Comparison of ENCODE assay signal across 8 cellular contexts in the genomic region with DNA sequence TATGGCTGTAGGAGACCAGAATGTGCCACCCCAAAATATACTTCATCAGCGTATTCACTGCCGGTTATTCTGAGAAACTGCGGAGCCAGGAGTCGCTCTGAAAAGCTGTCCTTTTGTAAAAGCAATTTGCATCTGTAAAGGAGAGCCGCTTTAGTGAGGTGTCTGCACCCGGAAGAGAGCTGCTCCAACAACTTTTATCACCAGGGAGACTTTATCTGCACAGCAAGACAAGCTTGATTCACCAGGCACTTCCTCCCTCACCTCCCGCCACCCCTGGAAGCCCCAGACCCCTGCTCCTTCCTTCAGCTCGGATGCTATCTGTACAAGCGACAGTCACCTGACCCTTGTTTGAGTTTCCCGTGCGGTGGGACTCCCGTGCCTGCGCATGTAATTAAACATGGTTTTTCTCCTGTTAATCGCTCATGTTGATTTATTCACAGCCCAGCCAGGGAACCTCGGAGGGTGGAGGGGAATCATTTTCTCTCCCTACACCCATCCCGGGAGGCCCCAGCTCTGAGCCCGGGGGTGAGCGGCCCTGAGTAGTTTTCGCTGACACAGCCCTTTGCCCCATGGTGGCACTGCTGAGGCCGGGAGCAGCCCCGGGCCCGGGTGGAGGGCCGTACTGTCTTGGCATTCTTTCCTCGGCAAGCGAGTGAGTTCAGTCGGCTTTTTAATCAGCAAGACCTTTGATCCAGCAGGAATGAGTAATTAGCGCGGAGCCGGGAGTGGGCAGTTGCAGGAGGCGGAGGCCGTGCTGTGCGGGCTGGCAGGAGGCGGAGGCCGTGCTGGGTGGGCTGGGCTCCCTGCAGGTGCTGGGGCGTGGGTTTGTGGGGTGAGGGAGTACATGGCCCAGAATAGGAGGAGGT.
DNase-seq lines count a peak whose midpoint lies in the region; ATAC-seq and TF ChIP-seq lines count a peak whose summit lies in the region.

No MANE protein-coding gene starts in this region.

- H3K9me3 ChIP-seq in right atrium auricular region (no peaks in the 10 kb centered on the region), left ventricle myocardium inferior (replicated peaks) (no peaks in the 10 kb centered on the region), right lobe of liver (no peaks in the 10 kb centered on the region), tibial artery (no peaks in the 10 kb centered on the region)

- H3K27me3 ChIP-seq in right atrium auricular region (no peaks in the 10 kb centered on the region), left ventricle myocardium inferior (ENCODE audit: low read depth) (no peaks in the 10 kb centered on the region), right lobe of liver (no peaks in the 10 kb centered on the region), tibial artery (no peaks in the 10 kb centered on the region)

- no peaks in the 10 kb centered on the region for H3K9me3 Mint-ChIP-seq in activated naive CD8-positive, alpha-beta T cell treated with anti-CD3 and anti-CD28 coated beads for 36 hours
- no peaks in the 10 kb centered on the region for H3K9me3 Mint-ChIP-seq in type B pancreatic cell

- peak; percentile 61 to 74 (median 64) for ATAC-seq in right lobe of liver

- H3K4me3 Mint-ChIP-seq in activated naive CD8-positive, alpha-beta T cell treated with anti-CD3 and anti-CD28 coated beads for 36 hours = peak overlapping the region; percentile 72
- peak overlapping the region; percentile 78 for H3K4me3 Mint-ChIP-seq in type B pancreatic cell

- no peaks in the 10 kb centered on the region for H3K36me3 Mint-ChIP-seq in activated naive CD8-positive, alpha-beta T cell treated with anti-CD3 and anti-CD28 coated beads for 36 hours
- H3K36me3 Mint-ChIP-seq in type B pancreatic cell = no peaks in the 10 kb centered on the region

- peaks cover 17% of the 10 kb centered on the region for H3K4me1 Mint-ChIP-seq in activated naive CD8-positive, alpha-beta T cell treated with anti-CD3 and anti-CD28 coated beads for 36 hours
- peaks cover 51% of the 10 kb centered on the region for H3K4me1 Mint-ChIP-seq in type B pancreatic cell (ENCODE audit: unreplicated experiment)

- WGBS in right lobe of liver (ENCODE audit: insufficient coverage, low coverage, low lambda C conversion rate, missing lambda C conversion rate) = 14% methylated on average over 29 of the region's 35 CpGs

- H3K4me1 ChIP-seq in right atrium auricular region (peaks cover 0 to 33% of the 10 kb centered on the region in 2 donors), left ventricle myocardium inferior (peaks cover 27% of the 10 kb centered on the region), right lobe of liver (peaks cover 0 to 36% (median 10%) of the 10 kb centered on the region in 4 donors), tibial artery (peaks cover 0 to 10% (median 8%) of the 10 kb centered on the region in 4 donors)

- H3K4me3 ChIP-seq in right atrium auricular region (peak overlapping the region; percentile 11 to 21), left ventricle myocardium inferior (no peak overlapping the region), right lobe of liver (peak overlapping the region; percentile 23 to 40 (median 32)), tibial artery (no peak overlapping the region)

- H3K27ac ChIP-seq in right atrium auricular region = peak overlapping the region; percentile 64 to 77
- H3K27ac ChIP-seq in left ventricle myocardium inferior (replicated peaks) = no peak overlapping the region
- H3K27ac ChIP-seq in right lobe of liver = peak overlapping the region; percentile 54 to 79 (median 57)
- no peak overlapping the region for H3K27ac ChIP-seq in tibial artery

- H3K27me3 Mint-ChIP-seq in activated naive CD8-positive, alpha-beta T cell treated with anti-CD3 and anti-CD28 coated beads for 36 hours = peaks cover 10% of the 10 kb centered on the region
- no peaks in the 10 kb centered on the region for H3K27me3 Mint-ChIP-seq in type B pancreatic cell

- no peak for TF ChIP-seq POLR2A in right lobe of liver (IDR thresholded peaks at IDR 0.05)

- TF ChIP-seq CTCF in right atrium auricular region (IDR thresholded peaks at IDR 0.05) = no peak
- TF ChIP-seq CTCF in left ventricle myocardium inferior (IDR thresholded peaks at IDR 0.05; ENCODE audit: borderline replicate concordance) = no peak
- peak in 2 of 4 donors; percentile 11 to 25 for TF ChIP-seq CTCF in right lobe of liver (IDR thresholded peaks at IDR 0.05)
- no peak for TF ChIP-seq CTCF in type B pancreatic cell (conservative IDR thresholded peaks at IDR 0.05)
- no peak for TF ChIP-seq CTCF in tibial artery (IDR thresholded peaks at IDR 0.05)

- intact Hi-C loops in left ventricle myocardium inferior (cut with micrococcal nuclease) = no loop called here
- intact Hi-C loops in right lobe of liver (cut with DNase I) = no loop called here
- intact Hi-C loops in tibial artery (cut with DNase I; ENCODE audit: low total_unique reads) = no loop called here

- peak overlapping the region; percentile 56 for H3K27ac Mint-ChIP-seq in activated naive CD8-positive, alpha-beta T cell treated with anti-CD3 and anti-CD28 coated beads for 36 hours
- H3K27ac Mint-ChIP-seq in type B pancreatic cell = peak overlapping the region; percentile 84

- DNase-seq in right atrium auricular region (ENCODE audit: low spot score) (no peak), left ventricle myocardium inferior (no peak), right lobe of liver (peak; percentile 66 to 78 (median 69)), type B pancreatic cell (ENCODE audit: extremely low spot score, unreplicated experiment) (no peak), tibial artery (no peak), NCI-H524 (lab: John Stamatoyannopoulos, UW) (no peak), NOMO-1 (lab: John Stamatoyannopoulos, UW; ENCODE audit: unreplicated experiment in 2 of 2) (no peak)
- DNase-seq in activated naive CD8-positive, alpha-beta T cell treated with anti-CD3 and anti-CD28 coated beads for 36 hours = peak; percentile 27

- H3K36me3 ChIP-seq in right atrium auricular region = no peaks in the 10 kb centered on the region
- H3K36me3 ChIP-seq in left ventricle myocardium inferior = no peaks in the 10 kb centered on the region
- no peaks in the 10 kb centered on the region for H3K36me3 ChIP-seq in right lobe of liver
- H3K36me3 ChIP-seq in tibial artery = no peaks in the 10 kb centered on the region

Comparison
In these comparisons a context has a peak if more than half of its experiments do, and no peak if none do; other contexts are left out.
1. H3K27ac ChIP-seq: peak in right atrium auricular region (2 of 2) and right lobe of liver (3 of 3); none in left ventricle myocardium inferior (single experiment) and tibial artery (0 of 2).
2. H3K4me3 ChIP-seq: peak in right atrium auricular region (2 of 2) and right lobe of liver (3 of 3); none in left ventricle myocardium inferior (single experiment) and tibial artery (0 of 2).
3. DNase-seq: peak in activated naive CD8-positive, alpha-beta T cell treated with anti-CD3 and anti-CD28 coated beads for 36 hours (single experiment) and right lobe of liver (3 of 3); none in right atrium auricular region (single experiment), left ventricle myocardium inferior (single experiment), type B pancreatic cell (single experiment), tibial artery (0 of 2), NCI-H524 (0 of 2) and NOMO-1 (0 of 2).